Comparison of ENCODE assay signal across 31 cellular contexts in the genomic region with DNA sequence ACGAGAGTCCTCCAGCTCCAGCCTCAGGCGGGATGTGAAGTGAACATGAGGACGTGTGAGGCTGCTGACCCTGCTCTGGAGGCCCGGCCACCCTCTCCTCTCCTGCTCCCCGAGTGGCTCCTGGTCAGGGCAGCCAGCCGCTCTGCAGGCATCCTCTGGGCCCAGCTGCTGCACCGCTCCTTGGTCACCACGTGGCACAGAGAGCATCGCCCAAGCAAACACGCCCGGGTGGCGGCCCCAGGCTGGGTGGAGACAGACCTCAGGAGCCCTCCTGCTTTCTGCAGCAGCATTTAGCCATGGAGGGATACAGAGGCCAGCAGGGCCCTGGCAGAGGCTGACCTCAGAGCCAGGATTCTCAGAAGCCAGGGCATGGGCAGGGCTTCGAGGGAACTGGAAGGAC.
"Had no signal": no experiment of that assay in that cellular context is flagged by ENCODE, and none has a peak within 500 bp of the region (broad histone marks: within the 10 kb centered on the region; RNA-seq: fewer than 3 reads in every experiment).

No MANE protein-coding gene starts in this region.

- ATAC-seq: activated naive CD4-positive, alpha-beta T cell treated with anti-CD3 and anti-CD28 coated beads, Interleukin-2, amount 50 U/mL, for 72 hours; activated T-cell treated with anti-CD3 and anti-CD28 coated beads, Interleukin-2, amount 50 U/mL, for 72 hours; esophagus mucosa; T-helper 17 cell had no signal

- H3K27me3 Mint-ChIP-seq: activated CD4-positive, alpha-beta memory T cell treated with anti-CD3 and anti-CD28 coated beads, Interleukin-2, amount 10 ng/mL, durations not matched to agents 7 days and 5 days; activated CD4-positive, alpha-beta T cell treated with anti-CD3 and anti-CD28 coated beads, Interleukin-2, amount 10 ng/mL, durations not matched to agents 7 days and 5 days; activated naive CD4-positive, alpha-beta T cell treated with anti-CD3 and anti-CD28 coated beads, Interleukin-2, amount 10 ng/mL, durations not matched to agents 7 days and 5 days; activated naive CD8-positive, alpha-beta T cell treated with anti-CD3 and anti-CD28 coated beads, Interleukin-2, amount 10 ng/mL, durations not matched to agents 7 days and 5 days; activated T-cell treated with anti-CD3 and anti-CD28 coated beads, Interleukin-2, amount 50 U/mL, for 24 hours; central memory CD8-positive, alpha-beta T cell; dendritic cell treated with granulocyte-macrophage colony-stimulating factor and Interleukin-4, amounts not matched to agents 40 ng/mL and 50 ng/mL, for 4 days; T-helper 17 cell had no signal

- H3K27ac Mint-ChIP-seq: activated CD4-positive, alpha-beta memory T cell treated with anti-CD3 and anti-CD28 coated beads, Interleukin-2, amount 10 ng/mL, durations not matched to agents 7 days and 5 days; activated CD4-positive, alpha-beta T cell treated with anti-CD3 and anti-CD28 coated beads, Interleukin-2, amount 10 ng/mL, durations not matched to agents 7 days and 5 days; activated naive CD4-positive, alpha-beta T cell treated with anti-CD3 and anti-CD28 coated beads, Interleukin-2, amount 10 ng/mL, durations not matched to agents 7 days and 5 days; activated naive CD8-positive, alpha-beta T cell treated with anti-CD3 and anti-CD28 coated beads, Interleukin-2, amount 10 ng/mL, durations not matched to agents 7 days and 5 days; activated T-cell treated with anti-CD3 and anti-CD28 coated beads, Interleukin-2, amount 50 U/mL, for 24 hours; activated T-cell treated with anti-CD3 and anti-CD28 coated beads, Interleukin-2, amount 50 U/mL, for 72 hours; dendritic cell treated with granulocyte-macrophage colony-stimulating factor and Interleukin-4, amounts not matched to agents 40 ng/mL and 50 ng/mL, for 4 days; endodermal cell; T-helper 17 cell; T-helper 2 cell treated with Interferon-gamma antibody and Interleukin-4, amounts not matched to agents 5 μg/mL and 100 μg/mL, for 36 hours had no signal

- H3K36me3 Mint-ChIP-seq: activated naive CD4-positive, alpha-beta T cell treated with anti-CD3 and anti-CD28 coated beads, Interleukin-2, amount 10 ng/mL, durations not matched to agents 7 days and 5 days; activated naive CD4-positive, alpha-beta T cell treated with anti-CD3 and anti-CD28 coated beads, Interleukin-2, amount 50 U/mL, for 72 hours; activated naive CD8-positive, alpha-beta T cell treated with anti-CD3 and anti-CD28 coated beads, Interleukin-2, amount 10 ng/mL, durations not matched to agents 7 days and 5 days had no signal

- H3K4me1 Mint-ChIP-seq: activated CD4-positive, alpha-beta memory T cell treated with anti-CD3 and anti-CD28 coated beads, Interleukin-2, amount 10 ng/mL, durations not matched to agents 7 days and 5 days; activated CD4-positive, alpha-beta T cell treated with anti-CD3 and anti-CD28 coated beads, Interleukin-2, amount 10 ng/mL, durations not matched to agents 7 days and 5 days; activated naive CD4-positive, alpha-beta T cell treated with anti-CD3 and anti-CD28 coated beads, Interleukin-2, amount 10 ng/mL, durations not matched to agents 7 days and 5 days; activated naive CD8-positive, alpha-beta T cell treated with anti-CD3 and anti-CD28 coated beads, Interleukin-2, amount 10 ng/mL, durations not matched to agents 7 days and 5 days; central memory CD8-positive, alpha-beta T cell; endodermal cell; T-helper 17 cell had no signal

- H3K27ac ChIP-seq: brain microvascular endothelial cell, coronary artery, WERI-Rb-1 had no signal

- H3K9me3 Mint-ChIP-seq: activated CD4-positive, alpha-beta memory T cell treated with anti-CD3 and anti-CD28 coated beads, Interleukin-2, amount 10 ng/mL, durations not matched to agents 7 days and 5 days; activated CD4-positive, alpha-beta T cell treated with anti-CD3 and anti-CD28 coated beads, Interleukin-2, amount 10 ng/mL, durations not matched to agents 7 days and 5 days; activated naive CD4-positive, alpha-beta T cell treated with anti-CD3 and anti-CD28 coated beads, Interleukin-2, amount 10 ng/mL, durations not matched to agents 7 days and 5 days; activated naive CD4-positive, alpha-beta T cell treated with anti-CD3 and anti-CD28 coated beads, Interleukin-2, amount 50 U/mL, for 72 hours; activated naive CD8-positive, alpha-beta T cell treated with anti-CD3 and anti-CD28 coated beads, Interleukin-2, amount 10 ng/mL, durations not matched to agents 7 days and 5 days; activated T-cell treated with anti-CD3 and anti-CD28 coated beads, Interleukin-2, amount 50 U/mL, for 24 hours; activated T-cell treated with anti-CD3 and anti-CD28 coated beads, Interleukin-2, amount 50 U/mL, for 72 hours; central memory CD8-positive, alpha-beta T cell; dendritic cell treated with granulocyte-macrophage colony-stimulating factor and Interleukin-4, amounts not matched to agents 40 ng/mL and 50 ng/mL, for 4 days; endodermal cell; T-helper 2 cell treated with Interferon-gamma antibody and Interleukin-4, amounts not matched to agents 5 μg/mL and 100 μg/mL, for 36 hours had no signal

- H3K4me3 Mint-ChIP-seq: activated CD4-positive, alpha-beta memory T cell treated with anti-CD3 and anti-CD28 coated beads, Interleukin-2, amount 10 ng/mL, durations not matched to agents 7 days and 5 days; activated CD4-positive, alpha-beta T cell treated with anti-CD3 and anti-CD28 coated beads, Interleukin-2, amount 10 ng/mL, durations not matched to agents 7 days and 5 days; activated naive CD4-positive, alpha-beta T cell treated with anti-CD3 and anti-CD28 coated beads, Interleukin-2, amount 10 ng/mL, durations not matched to agents 7 days and 5 days; activated naive CD8-positive, alpha-beta T cell treated with anti-CD3 and anti-CD28 coated beads, Interleukin-2, amount 10 ng/mL, durations not matched to agents 7 days and 5 days; activated T-cell treated with anti-CD3 and anti-CD28 coated beads, Interleukin-2, amount 50 U/mL, for 24 hours; activated T-cell treated with anti-CD3 and anti-CD28 coated beads, Interleukin-2, amount 50 U/mL, for 72 hours; central memory CD8-positive, alpha-beta T cell; dendritic cell treated with granulocyte-macrophage colony-stimulating factor and Interleukin-4, amounts not matched to agents 40 ng/mL and 50 ng/mL, for 4 days; endodermal cell; T-helper 17 cell; T-helper 2 cell treated with Interferon-gamma antibody and Interleukin-4, amounts not matched to agents 5 μg/mL and 100 μg/mL, for 36 hours had no signal

- H3K4me3 ChIP-seq: coronary artery, dorsolateral prefrontal cortex had no signal

- H3K27me3 ChIP-seq: brain microvascular endothelial cell, dorsolateral prefrontal cortex had no signal

- DNase-seq: activated CD4-positive, alpha-beta memory T cell treated with anti-CD3 and anti-CD28 coated beads, Interleukin-2, amount 10 ng/mL, durations not matched to agents 7 days and 5 days; activated CD4-positive, alpha-beta T cell treated with anti-CD3 and anti-CD28 coated beads for 4 hours; activated CD4-positive, alpha-beta T cell treated with anti-CD3 and anti-CD28 coated beads, Interleukin-2, amount 10 ng/mL, durations not matched to agents 7 days and 5 days; activated CD4-positive, alpha-beta T cell treated with anti-CD3 and anti-CD28 coated beads, Interleukin-2, amount 50 U/mL, for 4 hours; activated CD4-positive, CD25-positive, alpha-beta regulatory T cell; activated CD4-positive, CD25-positive, alpha-beta regulatory T cell treated with anti-CD3 and anti-CD28 coated beads, Interleukin-2, amount 50 U/mL, for 72 hours; activated CD8-positive, alpha-beta memory T cell treated with anti-CD3 and anti-CD28 coated beads, Interleukin-2, amount 50 U/mL, for 48 hours; activated gamma-delta T cell; activated naive CD4-positive, alpha-beta T cell; activated naive CD4-positive, alpha-beta T cell treated with anti-CD3 and anti-CD28 coated beads, Interleukin-2, amount 10 ng/mL, durations not matched to agents 7 days and 5 days; activated naive CD8-positive, alpha-beta T cell treated with anti-CD3 and anti-CD28 coated beads, Interleukin-2, amount 10 ng/mL, durations not matched to agents 7 days and 5 days; activated T-cell treated with anti-CD3 and anti-CD28 coated beads for 4 hours; activated T-cell treated with anti-CD3 and anti-CD28 coated beads, Interleukin-2, amount 50 U/mL, for 24 hours; activated T-cell treated with anti-CD3 and anti-CD28 coated beads, Interleukin-2, amount 50 U/mL, for 72 hours; anterior cingulate cortex; brain microvascular endothelial cell; dorsolateral prefrontal cortex; effector memory CD4-positive, alpha-beta T cell; endodermal cell; foreskin fibroblast; head of caudate nucleus; T-helper 1 cell; T-helper 17 cell; T1000; WERI-Rb-1 had no signal
